Comparison of ENCODE assay signal across 1 cellular context in the genomic region with DNA sequence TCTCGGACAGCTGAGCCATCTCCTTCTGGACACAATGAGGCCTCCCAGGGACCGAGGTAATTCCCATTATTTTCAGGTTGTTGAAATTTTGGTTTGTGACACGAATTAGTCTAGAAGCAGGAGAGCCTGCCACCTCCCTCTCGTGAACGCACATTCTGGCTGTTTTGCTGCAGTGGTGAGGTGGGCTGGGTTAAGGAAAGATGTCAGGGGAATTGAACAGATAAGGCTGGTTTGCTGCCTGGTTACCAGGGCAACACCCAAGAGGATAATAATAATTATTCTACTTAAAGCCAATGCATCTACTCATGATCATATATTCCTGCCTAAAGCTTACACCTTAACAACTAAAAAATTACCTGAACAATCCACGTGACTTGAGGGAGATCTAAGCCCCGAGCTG.
A peak's percentile ranks its signal among the peaks of the same experiment; 100 is the strongest.
TF ChIP-seq lines count a peak whose summit lies in the region.

No MANE protein-coding gene starts in this region.

TF ChIP-seq in K562, 482 proteins besides CTCF, POLR2A, EP300 and RAD21:
- TF ChIP-seq ESRRA (IDR thresholded peaks at IDR 0.05; ENCODE audit: borderline replicate concordance, low read depth) (no peak), RFX1 (IDR thresholded peaks at IDR 0.05) (peak; percentile 21; the same call in 1 of the 2 replicates)
